Comparison of ENCODE assay signal across 2 cellular contexts in the genomic region with DNA sequence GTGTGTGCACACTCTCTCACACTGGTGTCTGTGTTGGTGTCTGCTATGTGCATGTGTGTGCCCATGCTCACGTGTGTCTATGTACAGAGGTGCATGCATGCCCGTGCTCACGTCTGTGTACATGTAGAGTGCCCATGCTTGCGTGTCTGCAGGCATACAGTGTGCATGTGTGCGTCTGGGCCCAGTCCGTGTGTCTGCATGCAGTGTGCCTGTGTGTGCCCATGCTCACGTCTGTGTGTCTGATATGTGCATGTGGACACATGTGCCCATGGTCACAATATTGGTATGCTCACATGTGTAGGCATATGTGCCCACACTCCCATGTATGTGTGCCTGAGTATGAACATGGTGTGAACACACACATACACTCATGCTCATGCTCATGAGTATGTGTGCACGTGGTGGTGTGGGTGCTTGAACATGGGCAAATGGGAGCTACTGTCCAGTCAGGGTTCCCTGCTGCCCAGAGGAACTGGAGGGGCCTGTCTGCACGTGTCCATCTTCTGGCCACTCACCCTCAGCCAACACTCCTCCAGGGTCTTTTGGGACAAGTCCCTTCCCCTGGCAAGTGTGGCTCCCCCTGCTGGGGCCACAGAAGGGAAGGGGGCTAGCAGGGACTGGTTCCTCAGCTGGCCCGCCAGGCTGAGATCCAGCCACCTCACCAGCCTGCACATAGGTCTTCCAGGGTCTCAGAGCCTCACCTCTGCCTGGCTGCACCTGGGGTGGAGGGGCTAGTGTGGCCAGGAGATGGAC.
TF ChIP-seq lines count a peak whose summit lies in the region.

No MANE protein-coding gene starts in this region.

TF ChIP-seq in HCT116, 20 proteins besides CTCF, POLR2A, EP300 and RAD21:
- TF ChIP-seq, protein P1, sequence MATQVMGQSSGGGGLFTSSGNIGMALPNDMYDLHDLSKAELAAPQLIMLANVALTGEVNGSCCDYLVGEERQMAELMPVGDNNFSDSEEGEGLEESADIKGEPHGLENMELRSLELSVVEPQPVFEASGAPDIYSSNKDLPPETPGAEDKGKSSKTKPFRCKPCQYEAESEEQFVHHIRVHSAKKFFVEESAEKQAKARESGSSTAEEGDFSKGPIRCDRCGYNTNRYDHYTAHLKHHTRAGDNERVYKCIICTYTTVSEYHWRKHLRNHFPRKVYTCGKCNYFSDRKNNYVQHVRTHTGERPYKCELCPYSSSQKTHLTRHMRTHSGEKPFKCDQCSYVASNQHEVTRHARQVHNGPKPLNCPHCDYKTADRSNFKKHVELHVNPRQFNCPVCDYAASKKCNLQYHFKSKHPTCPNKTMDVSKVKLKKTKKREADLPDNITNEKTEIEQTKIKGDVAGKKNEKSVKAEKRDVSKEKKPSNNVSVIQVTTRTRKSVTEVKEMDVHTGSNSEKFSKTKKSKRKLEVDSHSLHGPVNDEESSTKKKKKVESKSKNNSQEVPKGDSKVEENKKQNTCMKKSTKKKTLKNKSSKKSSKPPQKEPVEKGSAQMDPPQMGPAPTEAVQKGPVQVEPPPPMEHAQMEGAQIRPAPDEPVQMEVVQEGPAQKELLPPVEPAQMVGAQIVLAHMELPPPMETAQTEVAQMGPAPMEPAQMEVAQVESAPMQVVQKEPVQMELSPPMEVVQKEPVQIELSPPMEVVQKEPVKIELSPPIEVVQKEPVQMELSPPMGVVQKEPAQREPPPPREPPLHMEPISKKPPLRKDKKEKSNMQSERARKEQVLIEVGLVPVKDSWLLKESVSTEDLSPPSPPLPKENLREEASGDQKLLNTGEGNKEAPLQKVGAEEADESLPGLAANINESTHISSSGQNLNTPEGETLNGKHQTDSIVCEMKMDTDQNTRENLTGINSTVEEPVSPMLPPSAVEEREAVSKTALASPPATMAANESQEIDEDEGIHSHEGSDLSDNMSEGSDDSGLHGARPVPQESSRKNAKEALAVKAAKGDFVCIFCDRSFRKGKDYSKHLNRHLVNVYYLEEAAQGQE (IDR thresholded peaks at IDR 0.05; ENCODE audit: low read depth): no peak
- TF ChIP-seq SIN3A (IDR thresholded peaks at IDR 0.05; ENCODE audit: low read depth) (no peak), SP1 (IDR thresholded peaks at IDR 0.05; ENCODE audit: low read depth) (no peak), ELF1 (IDR thresholded peaks at IDR 0.05; ENCODE audit: borderline replicate concordance, low read depth) (no peak), CEBPB (IDR thresholded peaks at IDR 0.05; ENCODE audit: low read depth) (no peak), ZFX (IDR thresholded peaks at IDR 0.05) (no peak), SRF (IDR thresholded peaks at IDR 0.05; ENCODE audit: low read depth) (no peak), EZH2 (IDR thresholded peaks at IDR 0.05) (no peak), ZBTB33 (IDR thresholded peaks at IDR 0.05; ENCODE audit: extremely low read depth, insufficient replicate concordance, low read length) (no peak), TCF7L2 (IDR thresholded peaks at IDR 0.05; ENCODE audit: borderline replicate concordance, extremely low read depth, insufficient read depth, insufficient read length) (no peak), CBX3 (IDR thresholded peaks at IDR 0.05; ENCODE audit: low read depth) (no peak), EZH2phosphoT487 (IDR thresholded peaks at IDR 0.05; ENCODE audit: borderline replicate concordance) (no peak), FOSL1 (IDR thresholded peaks at IDR 0.05; ENCODE audit: low read depth) (no peak), EGR1 (IDR thresholded peaks at IDR 0.05; ENCODE audit: low read depth) (no peak)

TF ChIP-seq in WTC11, 78 proteins besides CTCF, POLR2A, EP300 and RAD21:
- TF ChIP-seq ARID4B (CRISPR knock-in tag; IDR thresholded peaks at IDR 0.05; ENCODE audit: borderline replicate concordance) (no peak), SMAD3 (CRISPR knock-in tag; IDR thresholded peaks at IDR 0.05; ENCODE audit: borderline replicate concordance) (no peak), TEAD1 (CRISPR knock-in tag; IDR thresholded peaks at IDR 0.05) (no peak), ZNF121 (CRISPR knock-in tag; IDR thresholded peaks at IDR 0.05) (no peak), MYBL2 (CRISPR knock-in tag; IDR thresholded peaks at IDR 0.05) (no peak), ZNF423 (CRISPR knock-in tag; IDR thresholded peaks at IDR 0.05) (no peak), SMAD4 (CRISPR knock-in tag; IDR thresholded peaks at IDR 0.05) (no peak), CREB1 (CRISPR knock-in tag; IDR thresholded peaks at IDR 0.05) (no peak)
- TF ChIP-seq, protein P2, sequence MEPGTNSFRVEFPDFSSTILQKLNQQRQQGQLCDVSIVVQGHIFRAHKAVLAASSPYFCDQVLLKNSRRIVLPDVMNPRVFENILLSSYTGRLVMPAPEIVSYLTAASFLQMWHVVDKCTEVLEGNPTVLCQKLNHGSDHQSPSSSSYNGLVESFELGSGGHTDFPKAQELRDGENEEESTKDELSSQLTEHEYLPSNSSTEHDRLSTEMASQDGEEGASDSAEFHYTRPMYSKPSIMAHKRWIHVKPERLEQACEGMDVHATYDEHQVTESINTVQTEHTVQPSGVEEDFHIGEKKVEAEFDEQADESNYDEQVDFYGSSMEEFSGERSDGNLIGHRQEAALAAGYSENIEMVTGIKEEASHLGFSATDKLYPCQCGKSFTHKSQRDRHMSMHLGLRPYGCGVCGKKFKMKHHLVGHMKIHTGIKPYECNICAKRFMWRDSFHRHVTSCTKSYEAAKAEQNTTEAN (CRISPR knock-in tag; IDR thresholded peaks at IDR 0.05): no peak
- TF ChIP-seq, protein P3, sequence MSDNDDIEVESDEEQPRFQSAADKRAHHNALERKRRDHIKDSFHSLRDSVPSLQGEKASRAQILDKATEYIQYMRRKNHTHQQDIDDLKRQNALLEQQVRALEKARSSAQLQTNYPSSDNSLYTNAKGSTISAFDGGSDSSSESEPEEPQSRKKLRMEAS (CRISPR knock-in tag; IDR thresholded peaks at IDR 0.05): no peak
TF ChIP-seq in WTC11: peak in this region for 0.
